4 cellular contexts compared by ENCODE assay signal in genomic region chr1:1402901-1403392, GRCh38. TPM values are rescaled to one million over a fixed set of nuclear protein-coding genes. Genes with fewer than 3 reads are reported as not detected.
"Had no signal": no experiment of that assay in that cellular context is flagged by ENCODE, and none has a peak within 500 bp of the region (broad histone marks: within the 10 kb centered on the region; RNA-seq: fewer than 3 reads in every experiment).

No MANE protein-coding gene starts in this region.

RNA-seq across cellular contexts. Expression of gene ANKRD65, which starts 18.1 kb away (rescaled TPM):
- total RNA-seq: glomerular endothelial cell; naive thymus-derived CD8-positive, alpha-beta T cell; SK-MEL-5 had no signal
- polyA plus RNA-seq: naive thymus-derived CD8-positive, alpha-beta T cell had no signal

RNA-seq across cellular contexts. Expression of gene VWA1, which starts 32.5 kb away (rescaled TPM):
- total RNA-seq: activated B cell treated with CpG ODN at 0.5 μM for 24 hours; naive thymus-derived CD8-positive, alpha-beta T cell had no signal
- polyA plus RNA-seq: naive thymus-derived CD8-positive, alpha-beta T cell had no signal
